Comparison of ENCODE assay signal across 21 cellular contexts in genomic region chr4:111210576-111210975, GRCh38.
DNase-seq lines count a peak whose midpoint lies in the region; TF ChIP-seq lines count a peak whose summit lies in the region.
"Had no signal": no experiment of that assay in that cellular context is flagged by ENCODE, and none has a peak within 500 bp of the region (broad histone marks: within the 10 kb centered on the region; RNA-seq: fewer than 3 reads in every experiment).

No MANE protein-coding gene starts in this region.

- H3K4me3 ChIP-seq in BE2C (ENCODE audit: low read depth, low read length) (peak overlapping the region; percentile 41), GM12865 (ENCODE audit: low read depth, low read length) (no peak overlapping the region), SJCRH30 (peak overlapping the region; percentile 25), transverse colon (no peak overlapping the region), GM23248 (no peak overlapping the region)

- 40 to 64% methylated on average over 1 to 6 of the region's 6 CpGs for WGBS in transverse colon (ENCODE audit: low coverage in 1 of 2), 2 donors
- WGBS in GM23248 (ENCODE audit: low coverage in 1 of 2, low lambda C conversion rate in 2 of 2, missing lambda C conversion rate in 2 of 2), 2 experiments = 64 to 68% methylated on average over 6 of the region's 6 CpGs

- H3K27ac ChIP-seq in SJCRH30 (peak overlapping the region; percentile 35; the same call in 1 of the 2 replicates), transverse colon (no peak overlapping the region), GM23248 (no peak overlapping the region)
- H3K27ac ChIP-seq: RWPE1 had no signal

- no peaks in the 10 kb centered on the region for H3K79me2 ChIP-seq in GM23248 (ENCODE audit: insufficient read depth)

- H3K9me2 ChIP-seq in GM23248 (ENCODE audit: insufficient read depth) = no peaks in the 10 kb centered on the region; the same call in 1 of the 2 replicates

- H4K20me1 ChIP-seq in GM23248 (ENCODE audit: insufficient read depth) = no peaks in the 10 kb centered on the region

- peaks cover 7% of the 10 kb centered on the region for H3K4me1 ChIP-seq in BE2C
- H3K4me1 ChIP-seq in SJCRH30 = peaks cover 51% of the 10 kb centered on the region
- no peaks in the 10 kb centered on the region for H3K4me1 ChIP-seq in transverse colon
- peaks cover 11% of the 10 kb centered on the region; the same call in 1 of the 2 replicates for H3K4me1 ChIP-seq in GM23248 (ENCODE audit: insufficient read depth)

- DNase-seq in BE2C (peak; percentile 41), GM12865 (ENCODE audit: low read depth) (peak; percentile 2), SJCRH30 (peak; percentile 50 to 67), myocyte (ENCODE audit: low read depth) (peak; percentile 42), transverse colon (no peak), cerebellum (ENCODE audit: low spot score) (no peak), GM23248 (no peak)
- DNase-seq: DMS153, DND-41, HCEC 1CT, IMR-90, KG1, MM.1S, NCI-H1048, NCI-H1436 treated with DMSO at 0.1 percent for 48 hours, NCI-H1930, NCI-H2107, NCI-H446 treated with DMSO at 0.1 percent for 48 hours, NCI-H526, SHP77 had no signal

- no peaks in the 10 kb centered on the region for H3K9me3 ChIP-seq in BE2C
- no peaks in the 10 kb centered on the region for H3K9me3 ChIP-seq in SJCRH30 (replicated peaks)
- H3K9me3 ChIP-seq in transverse colon = no peaks in the 10 kb centered on the region
- no peaks in the 10 kb centered on the region for H3K9me3 ChIP-seq in GM23248 (ENCODE audit: low read depth)

- no peak for TF ChIP-seq EP300 in transverse colon (IDR thresholded peaks at IDR 0.05; ENCODE audit: low read depth)

- H3K27me3 ChIP-seq in BE2C = no peaks in the 10 kb centered on the region
- no peaks in the 10 kb centered on the region for H3K27me3 ChIP-seq in SJCRH30
- no peaks in the 10 kb centered on the region for H3K27me3 ChIP-seq in transverse colon
- no peaks in the 10 kb centered on the region for H3K27me3 ChIP-seq in GM23248 (replicated peaks; ENCODE audit: insufficient read depth)

- no peak overlapping the region for H3K9ac ChIP-seq in GM23248

- TF ChIP-seq POLR2A in transverse colon (IDR thresholded peaks at IDR 0.05) = no peak

- intact Hi-C loops in transverse colon (cut with DNase I; ENCODE audit: low total_unique reads) = loop anchor here (10.0 kb wide), 1 partner anchor 254 kb away; no protein-coding TSS in a partner anchor

- no peak overlapping the region for H2AFZ ChIP-seq in GM23248

- H3K36me3 ChIP-seq in BE2C = no peaks in the 10 kb centered on the region
- no peaks in the 10 kb centered on the region for H3K36me3 ChIP-seq in SJCRH30
- no peaks in the 10 kb centered on the region for H3K36me3 ChIP-seq in transverse colon
- no peaks in the 10 kb centered on the region; the same call in 1 of the 2 replicates for H3K36me3 ChIP-seq in GM23248 (ENCODE audit: low read depth)

- peaks cover 9% of the 10 kb centered on the region; the same call in 1 of the 2 replicates for H3F3A ChIP-seq in GM23248 (ENCODE audit: insufficient read depth)

- H3K4me2 ChIP-seq in GM23248 (ENCODE audit: unreplicated experiment) = no peak overlapping the region

- TF ChIP-seq CTCF in BE2C (IDR thresholded peaks at IDR 0.05; ENCODE audit: low read depth, low read length) = no peak
- TF ChIP-seq CTCF in GM12865 (IDR thresholded peaks at IDR 0.05; ENCODE audit: insufficient read depth, low read depth, low read length, missing control alignments) = no peak
- TF ChIP-seq CTCF in transverse colon (IDR thresholded peaks at IDR 0.05) = no peak

- in situ Hi-C loops in transverse colon (cut with MboI; ENCODE audit: low pct_ligation_motif_present in 1 of 4, low pct_unique_long_range_greater_than_20kb in 1 of 4, low sequenced_read_pairs in 3 of 4) (no loop called here), GM23248 (cut with MboI) (no loop called here)

Comparison
In these comparisons a context has a peak if more than half of its experiments do, and no peak if none do; other contexts are left out.
1. DNase-seq: peak in BE2C (single experiment), GM12865 (single experiment), SJCRH30 (2 of 2) and myocyte (single experiment); none in transverse colon (single experiment), cerebellum (single experiment) and GM23248 (single experiment).
2. H3K4me3 ChIP-seq: peak in BE2C (single experiment) and SJCRH30 (single experiment); none in GM12865 (single experiment), transverse colon (0 of 4) and GM23248 (single experiment).